ENCODE assay signal across 17 cellular contexts in genomic region chr5:166991586-166991985, GRCh38. TPM values are rescaled to one million over a fixed set of nuclear protein-coding genes. Genes with fewer than 3 reads are reported as not detected.
"Had no signal": no experiment of that assay in that cellular context is flagged by ENCODE, and none has a peak within 500 bp of the region (broad histone marks: within the 10 kb centered on the region; RNA-seq: fewer than 3 reads in every experiment).

No MANE protein-coding gene starts in this region.

- H3K9ac ChIP-seq: SK-N-SH had no signal

- H3K27ac Mint-ChIP-seq: T-cell had no signal

- H3K36me3 Mint-ChIP-seq: T-cell had no signal

- H3K9me3 ChIP-seq: SK-N-SH had no signal

- H3K4me1 Mint-ChIP-seq: T-cell had no signal

- H3K27me3 Mint-ChIP-seq: T-cell had no signal

- ATAC-seq: T-cell had no signal

- H3K4me3 Mint-ChIP-seq: T-cell had no signal

- DNase-seq: KBM-7, NCI-H1092, NCI-H1105 treated with DMSO at 0.1 percent for 48 hours, NCI-H1417 treated with DMSO at 0.1 percent for 48 hours, NCI-H146, NCI-H1694 treated with DMSO at 0.1 percent for 48 hours, NCI-H2029, NCI-H2107, NCI-H2227 treated with DMSO at 0.1 percent for 48 hours, NCI-H524, NCI-H526 treated with DMSO at 0.1 percent for 48 hours, Right ventricle myocardium superior, RPMI8226, SK-N-SH, SW 1271, T-cell had no signal

- H3K9me2 ChIP-seq: SK-N-SH had no signal

- H3K4me2 ChIP-seq: SK-N-SH had no signal

RNA-seq across cellular contexts. Expression of gene TENM2, which starts 12.8 kb away (rescaled TPM):
- total RNA-seq: HT-29, T-cell had no signal
